ENCODE assay signal across 8 cellular contexts in genomic region chr16:3099732-3100499, GRCh38. TPM values are rescaled to one million over a fixed set of nuclear protein-coding genes. Genes with fewer than 3 reads are reported as not detected.
A peak's percentile ranks its signal among the peaks of the same experiment; 100 is the strongest.
DNase-seq lines count a peak whose midpoint lies in the region; ATAC-seq, FAIRE-seq and TF ChIP-seq lines count a peak whose summit lies in the region.

No MANE protein-coding gene starts in this region.

- FAIRE-seq in GM12891 (lab: Jason Lieb, UNC): peak; percentile 72

- no peak overlapping the region for H3K27ac ChIP-seq in effector memory CD4-positive, alpha-beta T cell (ENCODE audit: insufficient read depth, low read length, poor library complexity, severe bottlenecking)
- peak overlapping the region; percentile 39 for H3K27ac ChIP-seq in mesendoderm (ENCODE audit: low read depth, low read length)

- no peak overlapping the region for H4K5ac ChIP-seq in mesendoderm (ENCODE audit: low read length)

- peaks cover 7% of the 10 kb centered on the region for H3K79me1 ChIP-seq in mesendoderm (ENCODE audit: low read length)

- H3K4me2 ChIP-seq in mesendoderm (ENCODE audit: low read length): peak overlapping the region; percentile 59

- H3K36me3 ChIP-seq in effector memory CD4-positive, alpha-beta T cell (ENCODE audit: control insufficient read depth, insufficient read depth, low read length): no peaks in the 10 kb centered on the region
- no peaks in the 10 kb centered on the region for H3K36me3 ChIP-seq in mesendoderm (ENCODE audit: control insufficient read depth, insufficient read depth, low read length)

- peak overlapping the region; percentile 82 for H2BK5ac ChIP-seq in mesendoderm (ENCODE audit: low read length)

- peak overlapping the region; percentile 72 for H3K23ac ChIP-seq in mesendoderm (ENCODE audit: low read length)

- no peak overlapping the region for H2BK120ac ChIP-seq in mesendoderm (ENCODE audit: low read depth, low read length)

- H3K56ac ChIP-seq in mesendoderm (ENCODE audit: low read length): peak overlapping the region; percentile 98

- H2AK5ac ChIP-seq in mesendoderm (ENCODE audit: low read length): peak overlapping the region; percentile 70

- WGBS in mesendoderm (ENCODE audit: extremely low coverage, insufficient coverage, low lambda C conversion rate): no CpG with 5 or more reads among the region's 39 CpGs

- peak; percentile 61 for ATAC-seq in HG03175 (IDR thresholded peaks at IDR 0.05; ENCODE audit: unreplicated experiment)

- no peaks in the 10 kb centered on the region for H3K9me3 ChIP-seq in effector memory CD4-positive, alpha-beta T cell (ENCODE audit: control insufficient read depth, low read length)

- TF ChIP-seq POLR2A in GM12891 (IDR thresholded peaks at IDR 0.05; ENCODE audit: low read depth, low read length): no peak

- H3K4ac ChIP-seq in mesendoderm (ENCODE audit: low read depth, low read length): peak overlapping the region; percentile 44

- H3K18ac ChIP-seq in mesendoderm (ENCODE audit: low read length): peak overlapping the region; percentile 12

- DNase-seq in GM12891 (ENCODE audit: insufficient read length, low spot score): peak; percentile 93
- DNase-seq in NCI-H774 (lab: John Stamatoyannopoulos, UW): peak; percentile 91
- DNase-seq in activated CD8-positive, alpha-beta memory T cell treated with anti-CD3 and anti-CD28 coated beads for 4 hours (ENCODE audit: low read depth in 2 of 2): peak; percentile 81 to 86
- peak; percentile 81 to 90 (median 88) for DNase-seq in effector memory CD4-positive, alpha-beta T cell
- peak; percentile 97 for DNase-seq in mesendoderm
- DNase-seq in stimulated activated CD8-positive, alpha-beta memory T cell treated with anti-CD3 and anti-CD28 coated beads, Interleukin-15, amount 100 ng/mL, for 4 hours (ENCODE audit: low read depth in 2 of 2): peak; percentile 73 to 81
- no peak for DNase-seq in DMS79 (lab: John Stamatoyannopoulos, UW)

- H3K4me3 ChIP-seq in effector memory CD4-positive, alpha-beta T cell (ENCODE audit: insufficient read depth, low read depth, low read length, poor library complexity, severe bottlenecking): peak overlapping the region; percentile 13
- H3K4me3 ChIP-seq in mesendoderm (ENCODE audit: low read length): peak overlapping the region; percentile 60

- H3K9ac ChIP-seq in mesendoderm (ENCODE audit: low read length): peak overlapping the region; percentile 96

- H3K79me2 ChIP-seq in mesendoderm (ENCODE audit: control insufficient read depth, insufficient read depth, low read length): peaks cover 29% of the 10 kb centered on the region

- H4K8ac ChIP-seq in mesendoderm (ENCODE audit: low read depth, low read length): peak overlapping the region; percentile 3

- H3K4me1 ChIP-seq in effector memory CD4-positive, alpha-beta T cell (ENCODE audit: control insufficient read depth, insufficient read depth, low read length, poor library complexity, severe bottlenecking): peaks cover 31% of the 10 kb centered on the region
- peaks cover 12% of the 10 kb centered on the region for H3K4me1 ChIP-seq in mesendoderm (ENCODE audit: control insufficient read depth, low read depth, low read length)

- no peak overlapping the region for H2BK15ac ChIP-seq in mesendoderm (replicated peaks; ENCODE audit: low read depth)

- H3K27me3 ChIP-seq in effector memory CD4-positive, alpha-beta T cell (replicated peaks; ENCODE audit: control insufficient read depth, insufficient read depth, low read length, poor library complexity, severe bottlenecking): no peaks in the 10 kb centered on the region
- no peaks in the 10 kb centered on the region for H3K27me3 ChIP-seq in mesendoderm (ENCODE audit: insufficient read depth, low read length, poor library complexity)

TF ChIP-seq in GM12891, 5 proteins besides CTCF, POLR2A, EP300 and RAD21:
- TF ChIP-seq TAF1 (IDR thresholded peaks at IDR 0.05; ENCODE audit: low read depth, low read length) (no peak), PAX5 (IDR thresholded peaks at IDR 0.05; ENCODE audit: insufficient read depth, low read length, severe bottlenecking) (no peak), POLR2AphosphoS5 (IDR thresholded peaks at IDR 0.05; ENCODE audit: low read depth, low read length) (no peak), POU2F2 (IDR thresholded peaks at IDR 0.05; ENCODE audit: low read depth, low read length) (no peak), SPI1 (IDR thresholded peaks at IDR 0.05; ENCODE audit: low read depth, low read length) (no peak)

RNA-seq across cellular contexts. Expression of gene ZSCAN10, which starts 0.8 kb away (rescaled TPM):
- polyA plus RNA-seq in GM12891 (2012; ENCODE audit: low read depth, missing spikeins): 0.06 TPM
- 102 TPM for polyA plus RNA-seq in mesendoderm (2013, experiment 1 of 2)
- 104 TPM for polyA plus RNA-seq in mesendoderm (2013, experiment 2 of 2)

RNA-seq across cellular contexts. Expression of gene ZNF205, which starts 12.5 kb away (rescaled TPM):
- polyA plus RNA-seq in GM12891 (2012; ENCODE audit: low read depth, missing spikeins): 0.05 TPM
- polyA plus RNA-seq in mesendoderm (2013, experiment 1 of 2): 9.9 TPM
- polyA plus RNA-seq in mesendoderm (2013, experiment 2 of 2): 9.8 TPM

RNA-seq across cellular contexts. Expression of gene IL32, which starts 34.5 kb away (rescaled TPM):
- 512 TPM for polyA plus RNA-seq in GM12891 (2012; ENCODE audit: low read depth, missing spikeins)
- 7.4 TPM for polyA plus RNA-seq in mesendoderm (2013, experiment 1 of 2)
- polyA plus RNA-seq in mesendoderm (2013, experiment 2 of 2): 6.8 TPM

RNA-seq across cellular contexts. Expression of gene ZNF213, which starts 34.9 kb away (rescaled TPM):
- 3.7 TPM for polyA plus RNA-seq in GM12891 (2012; ENCODE audit: low read depth, missing spikeins)
- polyA plus RNA-seq in mesendoderm (2013, experiment 1 of 2): 4.3 TPM
- 4.6 TPM for polyA plus RNA-seq in mesendoderm (2013, experiment 2 of 2)

RNA-seq across cellular contexts. Expression of gene MMP25, which starts 53.6 kb away (rescaled TPM):
- polyA plus RNA-seq in GM12891 (2012; ENCODE audit: low read depth, missing spikeins): 0.68 TPM
- 8.0 TPM for polyA plus RNA-seq in mesendoderm (2013, experiment 1 of 2)
- polyA plus RNA-seq in mesendoderm (2013, experiment 2 of 2): 8.0 TPM
